ENCODE assay signal across 8 cellular contexts in genomic region chr21:42892931-42893660, GRCh38. TPM values are rescaled to one million over a fixed set of nuclear protein-coding genes. Genes with fewer than 3 reads are reported as not detected.
DNase-seq lines count a peak whose midpoint lies in the region; ATAC-seq, FAIRE-seq and TF ChIP-seq lines count a peak whose summit lies in the region.

NDUFV3 (plus strand) TSS chr21:42893309; CDS start chr21:42893334, 25 bp downstream.

- H3K79me2 ChIP-seq in HepG2 (ENCODE audit: insufficient read depth, low read length) = peaks cover 13% of the 10 kb centered on the region

- CTCF ChIA-PET in HepG2 (lab: Yijun Ruan, JAX; ENCODE audit: low intra/inter-chr PET ratio, low total read pairs) = no interaction called here

- intact Hi-C loops in HepG2 (cut with micrococcal nuclease; ENCODE audit: unreplicated experiment) = loop anchor here (1.0 kb wide), 1 partner anchor 14 kb away; the partner anchor contains the start of gene WDR4

- H4K20me1 ChIP-seq in HepG2 (ENCODE audit: insufficient read depth, low read length) = no peaks in the 10 kb centered on the region

- peak; percentile 83 for ATAC-seq in GM19395 (IDR thresholded peaks at IDR 0.05; ENCODE audit: unreplicated experiment)
- ATAC-seq in HG03565 (IDR thresholded peaks at IDR 0.05; ENCODE audit: unreplicated experiment) = peak; percentile 86
- ATAC-seq in HepG2 = peak; percentile 96

- H3K27me3 ChIP-seq in HepG2 (ENCODE audit: control insufficient read depth in 1 of 2, insufficient read depth in 2 of 2, low read length in 2 of 2) = no peaks in the 10 kb centered on the region; a peak in 1 of 5 replicates

- peak; percentile 82 for FAIRE-seq in HepG2 (lab: Jason Lieb, UNC)

- peaks cover 0 to 8% of the 10 kb centered on the region in 2 experiments; a peak in 4 of 5 replicates for H3K36me3 ChIP-seq in HepG2 (replicated peaks in 1 of 2; ENCODE audit: control insufficient read depth in 1 of 2, insufficient read depth in 2 of 2, low read length in 2 of 2)

- peak within 1 kb of the TSS; percentile 94 for H3K27ac ChIP-seq in C4-2B
- H3K27ac ChIP-seq in HepG2 (ENCODE audit: extremely low read length, insufficient read depth, low read length) = peak within 1 kb of the TSS; percentile 88

- 0% methylated on average over 1 of the region's 77 CpGs for WGBS in HepG2 (ENCODE audit: low lambda C conversion rate)

- H2AFZ ChIP-seq in HepG2 (ENCODE audit: low read length) = no peak within 1 kb of the TSS

- peak within 1 kb of the TSS; percentile 89 to 99 (median 94) for H3K4me3 ChIP-seq in HepG2 (replicated peaks in 1 of 3; ENCODE audit: insufficient read depth in 1 of 3, low read depth in 2 of 3, low read length in 3 of 3)

- in situ Hi-C loops in HepG2 (cut with HindIII; ENCODE audit: extremely low pct_ligation_motif_present, low pct_unique_long_range_greater_than_20kb) = no loop called here

- peaks cover 18% of the 10 kb centered on the region for H3K4me1 ChIP-seq in HepG2 (ENCODE audit: insufficient read depth, low read length)

- TF ChIP-seq RAD21 in HepG2 (CRISPR knock-in tag; IDR thresholded peaks at IDR 0.05) = peak; percentile 50

- POLR2A ChIA-PET in HepG2 (lab: Yijun Ruan, JAX) = interaction anchor here (0.7 to 2.6 kb wide), 11 partner anchors 13 to 160 kb away, joined by 3 to 26 read pairs (median 6); partner anchors contain the start of gene PKNOX1

- TF ChIP-seq EP300 in HepG2 (IDR thresholded peaks at IDR 0.05; ENCODE audit: low read depth in 2 of 2, low read length in 2 of 2) (no peak), HepG2 (CRISPR knock-in tag; IDR thresholded peaks at IDR 0.05; ENCODE audit: borderline replicate concordance) (no peak)

- DNase-seq in NCI-H774 (lab: John Stamatoyannopoulos, UW) (peak; percentile 90), dermis blood vessel endothelial cell (peak; percentile 99), HepG2 (ENCODE audit: low spot score) (peak; percentile 96)
- DNase-seq in activated CD4-positive, alpha-beta T cell treated with anti-CD3 and anti-CD28 coated beads, Interleukin-2, amount 50 U/mL, for 4 hours = peak; percentile 100
- peak; percentile 100 for DNase-seq in stimulated activated CD4-positive, alpha-beta T cell treated with anti-CD3 and anti-CD28 coated beads, Interleukin-4, amount 100 ng/mL, for 1 hour

- peak within 1 kb of the TSS; percentile 76 for H3K4me2 ChIP-seq in HepG2 (ENCODE audit: low read depth, low read length)

- peak; percentile 90 to 93 for TF ChIP-seq POLR2A in HepG2 (IDR thresholded peaks at IDR 0.05; ENCODE audit: insufficient read depth in 1 of 2, low read depth in 2 of 2, low read length in 2 of 2)

- no peaks in the 10 kb centered on the region for H3K9me3 ChIP-seq in HepG2 (ENCODE audit: low read length)

- H3K9ac ChIP-seq in HepG2 (ENCODE audit: insufficient read depth, low read depth, low read length) = peak within 1 kb of the TSS; percentile 93

- BruUV-seq in HepG2 (replicated peaks; lab: Mats Ljungman, UMichigan) = no TSS peak

- TF ChIP-seq CTCF in C4-2B (conservative IDR thresholded peaks at IDR 0.05) (no peak), HepG2 (CRISPR knock-in tag; IDR thresholded peaks at IDR 0.05) (peak; percentile 21; the same call in 1 of the 2 replicates)

TF ChIP-seq in HepG2, 621 proteins besides CTCF, POLR2A, EP300 and RAD21 (continues in another document):
- TF ChIP-seq GABPA (IDR thresholded peaks at IDR 0.05; ENCODE audit: low read depth, low read length) (no peak), GABPA (CRISPR knock-in tag; IDR thresholded peaks at IDR 0.05; ENCODE audit: low read depth) (no peak), ZFP62 (CRISPR knock-in tag; IDR thresholded peaks at IDR 0.05) (no peak), PRDM4 (CRISPR knock-in tag; IDR thresholded peaks at IDR 0.05; ENCODE audit: borderline replicate concordance) (no peak), ZNF430 (CRISPR knock-in tag; IDR thresholded peaks at IDR 0.05) (peak; percentile 72), HES4 (CRISPR knock-in tag; IDR thresholded peaks at IDR 0.05; ENCODE audit: borderline replicate concordance) (peak; percentile 91; the same call in 1 of the 2 replicates), ZBTB34 (CRISPR knock-in tag; IDR thresholded peaks at IDR 0.05) (no peak), ZFX (CRISPR knock-in tag; IDR thresholded peaks at IDR 0.05; ENCODE audit: low read depth) (peak; percentile 99), GLI4 (CRISPR knock-in tag; IDR thresholded peaks at IDR 0.05; ENCODE audit: borderline replicate concordance) (no peak), ZNF674 (CRISPR knock-in tag; IDR thresholded peaks at IDR 0.05; ENCODE audit: low read depth) (peak; percentile 70; the same call in 1 of the 2 replicates), TRAFD1 (CRISPR knock-in tag; IDR thresholded peaks at IDR 0.05; ENCODE audit: borderline replicate concordance) (no peak)

RNA-seq across cellular contexts. Expression of gene NDUFV3, which starts in this region (rescaled TPM):
- total RNA-seq in dermis blood vessel endothelial cell = 46.9 and 57.0 TPM in 2 replicates
- total RNA-seq in HepG2 (2016; rRNA removed; fragmentation: Illumina TruSeq; extraction: Trizol) = 29.6 and 35.7 TPM in 2 replicates
- 10.7 and 12.6 TPM in 2 replicates for total RNA-seq in HepG2 (2016; cell fraction: cytosol; rRNA removed; fragmentation: Illumina TruSeq; extraction: Trizol; ENCODE audit: low read depth)
- total RNA-seq in HepG2 (2016; cell fraction: insoluble cytoplasmic fraction; rRNA removed; fragmentation: Illumina TruSeq; extraction: Trizol) = 29.5 and 34.4 TPM in 2 replicates
- 17.4 and 17.6 TPM in 2 replicates for total RNA-seq in HepG2 (2016; cell fraction: membrane; rRNA removed; fragmentation: Illumina TruSeq; extraction: Trizol)
- total RNA-seq in HepG2 (2016; cell fraction: nucleus; rRNA removed; fragmentation: Illumina TruSeq; extraction: Trizol) = 14.6 and 17.9 TPM in 2 replicates
- 14.2 and 15.4 TPM in 2 replicates for polyA plus RNA-seq in HepG2 (2011; rRNA removed)
- polyA plus RNA-seq in HepG2 (2011; cell fraction: cytosol; rRNA removed) = 15.0 and 17.3 TPM in 2 replicates
- 11.9 and 13.2 TPM in 2 replicates for polyA plus RNA-seq in HepG2 (2011; cell fraction: nucleus; rRNA removed)
- polyA plus RNA-seq in HepG2 (2012) = 17.6 and 21.1 TPM in 2 replicates
- 11.7 and 13.4 TPM in 2 replicates for polyA plus RNA-seq in HepG2 (2016; cell fraction: cytosol; fragmentation: Illumina TruSeq; extraction: Trizol; ENCODE audit: low read depth)
- 27.9 and 29.5 TPM in 2 replicates for polyA plus RNA-seq in HepG2 (2016; cell fraction: insoluble cytoplasmic fraction; fragmentation: Illumina TruSeq; extraction: Trizol; ENCODE audit: low read depth)
- 13.6 and 15.3 TPM in 2 replicates for polyA plus RNA-seq in HepG2 (2016; cell fraction: membrane; fragmentation: Illumina TruSeq; extraction: Trizol; ENCODE audit: low read depth)
- polyA plus RNA-seq in HepG2 (2016; cell fraction: nucleus; fragmentation: Illumina TruSeq; extraction: Trizol; ENCODE audit: insufficient read depth, low read depth) = 20.7 and 24.6 TPM in 2 replicates
- polyA minus RNA-seq in HepG2 (2011; rRNA and poly(A)+ RNA removed; ENCODE audit: low replicate concordance) = 10.6 and 20.7 TPM in 2 replicates
- polyA minus RNA-seq in HepG2 (2011; cell fraction: cytosol; rRNA and poly(A)+ RNA removed) = 14.2 and 15.6 TPM in 2 replicates
- polyA minus RNA-seq in HepG2 (2011; cell fraction: nucleus; rRNA and poly(A)+ RNA removed) = 8.2 and 14.2 TPM in 2 replicates

Comparison
In these comparisons a context has a peak if more than half of its experiments do, and no peak if none do; other contexts are left out.
1. Peak in every context shown above with its lines: DNase-seq, ATAC-seq, H3K4me3 ChIP-seq and H3K27ac ChIP-seq.